ENCODE assay signal across 16 cellular contexts in the genomic region with DNA sequence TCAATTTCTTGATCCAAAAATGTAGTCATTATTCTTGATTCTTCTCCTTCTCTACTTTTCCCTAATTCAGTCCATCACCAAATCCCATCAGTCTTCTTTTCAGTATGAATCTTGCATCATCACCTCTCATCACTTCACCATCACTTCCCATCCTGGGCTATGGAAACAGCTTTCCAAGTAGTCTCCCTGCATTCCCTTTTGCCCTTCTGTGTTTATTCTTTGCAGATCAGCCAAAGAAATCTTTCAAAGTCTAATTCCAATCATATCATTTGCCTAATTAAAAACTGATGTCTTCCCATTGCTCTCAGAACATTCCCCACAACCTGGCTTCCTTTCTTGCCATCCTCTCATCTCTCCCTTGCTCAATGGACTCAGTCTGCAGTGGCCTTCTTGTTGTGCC.
DNase-seq lines count a peak whose midpoint lies in the region; TF ChIP-seq lines count a peak whose summit lies in the region.
"Had no signal": no experiment of that assay in that cellular context is flagged by ENCODE, and none has a peak within 500 bp of the region (broad histone marks: within the 10 kb centered on the region; RNA-seq: fewer than 3 reads in every experiment).

No MANE protein-coding gene starts in this region.

- H3K36me3 ChIP-seq in adipocyte (ENCODE audit: control insufficient read depth, insufficient read depth, low read length, severe bottlenecking) (no peaks in the 10 kb centered on the region), sigmoid colon (no peaks in the 10 kb centered on the region), esophagus muscularis mucosa (no peaks in the 10 kb centered on the region)
- H3K36me3 ChIP-seq: BLaER1, HAP-1 had no signal

- H3K9me3 ChIP-seq in adipocyte (ENCODE audit: control insufficient read depth, low read length) = no peaks in the 10 kb centered on the region
- H3K9me3 ChIP-seq in sigmoid colon = no peaks in the 10 kb centered on the region
- H3K9me3 ChIP-seq in esophagus muscularis mucosa = no peaks in the 10 kb centered on the region
- H3K9me3 ChIP-seq: BLaER1, HAP-1 had no signal

- no peak for TF ChIP-seq EP300 in sigmoid colon (IDR thresholded peaks at IDR 0.05)
- TF ChIP-seq EP300 in esophagus muscularis mucosa (IDR thresholded peaks at IDR 0.05) = no peak

- TF ChIP-seq CTCF in sigmoid colon (IDR thresholded peaks at IDR 0.05) (no peak), esophagus muscularis mucosa (IDR thresholded peaks at IDR 0.05) (no peak)

- H3K27ac ChIP-seq in sigmoid colon (no peak overlapping the region), esophagus muscularis mucosa (replicated peaks in 1 of 4) (no peak overlapping the region)
- H3K27ac ChIP-seq: BLaER1, GM23248 had no signal

- no peaks in the 10 kb centered on the region for H3K27me3 ChIP-seq in adipocyte (replicated peaks; ENCODE audit: control insufficient read depth, insufficient read depth, low read length)
- H3K27me3 ChIP-seq in sigmoid colon = no peaks in the 10 kb centered on the region
- H3K27me3 ChIP-seq in esophagus muscularis mucosa = no peaks in the 10 kb centered on the region
- H3K27me3 ChIP-seq: BLaER1 had no signal

- intact Hi-C loops in sigmoid colon (cut with DNase I) = no loop called here
- intact Hi-C loops in esophagus muscularis mucosa (cut with DNase I) = no loop called here

- no peak overlapping the region for H3K9ac ChIP-seq in adipocyte (ENCODE audit: low read length)
- H3K9ac ChIP-seq: BLaER1, GM23248 had no signal

- H3K4me3 ChIP-seq in adipocyte (ENCODE audit: low read length) (no peak overlapping the region), sigmoid colon (no peak overlapping the region), esophagus muscularis mucosa (no peak overlapping the region)
- H3K4me3 ChIP-seq: BLaER1, GM12878, GM23248, HAP-1 had no signal

- H3K4me1 ChIP-seq in adipocyte (ENCODE audit: control insufficient read depth, insufficient read depth, low read length) = peaks cover 6% of the 10 kb centered on the region
- H3K4me1 ChIP-seq in sigmoid colon = no peaks in the 10 kb centered on the region
- peaks cover 0 to 10% (median 3%) of the 10 kb centered on the region in 4 donors for H3K4me1 ChIP-seq in esophagus muscularis mucosa
- H3K4me1 ChIP-seq: BLaER1, HAP-1 had no signal

- TF ChIP-seq POLR2A in sigmoid colon (IDR thresholded peaks at IDR 0.05) (no peak), esophagus muscularis mucosa (IDR thresholded peaks at IDR 0.05; ENCODE audit: low read depth) (no peak)

- DNase-seq in AG20443 (ENCODE audit: low spot score) (peak; percentile 11), adipocyte (ENCODE audit: low read depth) (peak; percentile 17), fibroblast of gingiva (ENCODE audit: low read depth) (peak; percentile 2), sigmoid colon (no peak), GM19240 (ENCODE audit: insufficient read length, low spot score) (no peak), NCI-H1436 treated with DMSO at 0.1 percent for 48 hours (lab: John Stamatoyannopoulos, UW) (no peak), esophagus muscularis mucosa (ENCODE audit: extremely low spot score) (no peak)
- DNase-seq: ACHN; AML-193; CD4-positive, alpha-beta memory T cell; DMS153; DMS79; GM23248 had no signal

Comparison
In these comparisons a context has a peak if more than half of its experiments do, and no peak if none do; other contexts are left out.
1. DNase-seq: peak in AG20443 (single experiment), adipocyte (single experiment) and fibroblast of gingiva (single experiment); none in sigmoid colon (single experiment), GM19240 (single experiment), NCI-H1436 treated with DMSO at 0.1 percent for 48 hours (single experiment) and esophagus muscularis mucosa (single experiment).